In the genomic region with DNA sequence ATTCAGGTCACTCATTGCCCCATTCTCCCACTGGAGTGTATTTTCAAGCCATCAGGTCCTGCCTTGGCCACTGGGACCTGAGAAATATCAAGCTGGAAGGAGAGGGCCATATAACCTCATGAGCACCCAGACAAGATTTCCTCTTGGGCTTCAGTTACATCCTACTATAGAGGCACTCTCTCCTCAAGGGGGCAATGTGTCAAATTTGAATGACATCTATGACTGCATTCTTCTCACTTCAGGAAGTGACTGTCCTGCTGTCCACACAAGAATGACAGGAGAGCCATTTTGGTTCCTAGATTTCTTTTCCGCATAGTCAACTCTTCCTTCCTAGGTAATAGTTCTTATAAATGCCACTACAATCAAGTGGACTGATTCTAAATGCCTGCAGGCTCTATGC, we compare ENCODE assay signal across 19 cellular contexts.
DNase-seq lines count a peak whose midpoint lies in the region; ATAC-seq and TF ChIP-seq lines count a peak whose summit lies in the region.
"Had no signal": no experiment of that assay in that cellular context is flagged by ENCODE, and none has a peak within 500 bp of the region (broad histone marks: within the 10 kb centered on the region; RNA-seq: fewer than 3 reads in every experiment).

No MANE protein-coding gene starts in this region.

- H2BK5ac ChIP-seq in mesendoderm (ENCODE audit: low read length) = no peak overlapping the region

- no peak overlapping the region for H4K5ac ChIP-seq in mesendoderm (ENCODE audit: low read length)

- H3K4me1 ChIP-seq in GM23248 (ENCODE audit: insufficient read depth) (peaks cover 45% of the 10 kb centered on the region), mesendoderm (ENCODE audit: control insufficient read depth, low read depth, low read length) (peaks cover 3% of the 10 kb centered on the region), breast epithelium (no peaks in the 10 kb centered on the region)
- H3K4me1 ChIP-seq: gastrocnemius medialis had no signal

- H3K4me3 ChIP-seq in GM23248 (no peak overlapping the region), mesendoderm (ENCODE audit: low read length) (no peak overlapping the region), breast epithelium (no peak overlapping the region)
- H3K4me3 ChIP-seq: gastrocnemius medialis, PC-9 had no signal

- no peaks in the 10 kb centered on the region for H3K79me2 ChIP-seq in GM23248 (ENCODE audit: insufficient read depth)
- H3K79me2 ChIP-seq in mesendoderm (ENCODE audit: control insufficient read depth, insufficient read depth, low read length) = no peaks in the 10 kb centered on the region

- H3K56ac ChIP-seq in mesendoderm (ENCODE audit: low read length) = no peak overlapping the region

- H2BK120ac ChIP-seq in mesendoderm (ENCODE audit: low read depth, low read length) = no peak overlapping the region

- TF ChIP-seq POLR2A in breast epithelium (IDR thresholded peaks at IDR 0.05) = no peak

- no peak overlapping the region for H2BK15ac ChIP-seq in mesendoderm (replicated peaks; ENCODE audit: low read depth)

- no peaks in the 10 kb centered on the region for H3K27me3 ChIP-seq in GM23248 (replicated peaks; ENCODE audit: insufficient read depth)
- no peaks in the 10 kb centered on the region for H3K27me3 ChIP-seq in mesendoderm (ENCODE audit: insufficient read depth, low read length, poor library complexity)
- no peaks in the 10 kb centered on the region for H3K27me3 ChIP-seq in breast epithelium
- H3K27me3 ChIP-seq: gastrocnemius medialis, neutrophil had no signal

- no peaks in the 10 kb centered on the region for H4K20me1 ChIP-seq in GM23248 (ENCODE audit: insufficient read depth)

- no peak overlapping the region for H4K8ac ChIP-seq in mesendoderm (ENCODE audit: low read depth, low read length)

- H3K9ac ChIP-seq in GM23248 (no peak overlapping the region), mesendoderm (ENCODE audit: low read length) (no peak overlapping the region)

- no peak overlapping the region for H3K18ac ChIP-seq in mesendoderm (ENCODE audit: low read length)

- no peak overlapping the region for H2AFZ ChIP-seq in GM23248
- H2AFZ ChIP-seq: PC-9 had no signal

- TF ChIP-seq CTCF in GM12872 (IDR thresholded peaks at IDR 0.05; ENCODE audit: insufficient read depth, low read depth, low read length) (peak; percentile 20; the same call in 1 of the 3 replicates), breast epithelium (IDR thresholded peaks at IDR 0.05) (no peak)

- H3K27ac ChIP-seq in GM23248 (no peak overlapping the region), mesendoderm (ENCODE audit: low read depth, low read length) (no peak overlapping the region), breast epithelium (no peak overlapping the region)
- H3K27ac ChIP-seq: gastrocnemius medialis, neutrophil, PC-9 had no signal

- no peaks in the 10 kb centered on the region for H3K36me3 ChIP-seq in GM23248 (ENCODE audit: low read depth)
- no peaks in the 10 kb centered on the region for H3K36me3 ChIP-seq in mesendoderm (ENCODE audit: control insufficient read depth, insufficient read depth, low read length)
- no peaks in the 10 kb centered on the region for H3K36me3 ChIP-seq in breast epithelium
- H3K36me3 ChIP-seq: gastrocnemius medialis, neutrophil had no signal

- H3K9me3 ChIP-seq in GM23248 (ENCODE audit: low read depth) (no peaks in the 10 kb centered on the region), breast epithelium (no peaks in the 10 kb centered on the region)
- H3K9me3 ChIP-seq: gastrocnemius medialis, neutrophil had no signal

- intact Hi-C loops in breast epithelium (cut with DNase I; ENCODE audit: low total_unique reads) = no loop called here

- H2AK5ac ChIP-seq in mesendoderm (ENCODE audit: low read length) = no peak overlapping the region

- H3K4me2 ChIP-seq in GM23248 (ENCODE audit: unreplicated experiment) = peak overlapping the region; percentile 76
- H3K4me2 ChIP-seq in mesendoderm (ENCODE audit: low read length) = no peak overlapping the region
- H3K4me2 ChIP-seq: PC-9 had no signal

- no peaks in the 10 kb centered on the region for H3K79me1 ChIP-seq in mesendoderm (ENCODE audit: low read length)

- H3K4ac ChIP-seq in mesendoderm (ENCODE audit: low read depth, low read length) = no peak overlapping the region

- peaks cover 29% of the 10 kb centered on the region for H3F3A ChIP-seq in GM23248 (ENCODE audit: insufficient read depth)

- ATAC-seq in esophagus mucosa (no peak), HG02678 (IDR thresholded peaks at IDR 0.05; ENCODE audit: unreplicated experiment) (no peak)
- ATAC-seq: gastrocnemius medialis had no signal

- no peaks in the 10 kb centered on the region for H3K9me2 ChIP-seq in GM23248 (ENCODE audit: insufficient read depth)

- 100% methylated on average over 1 of the region's 1 CpG for WGBS in GM23248 (ENCODE audit: low coverage in 1 of 2, low lambda C conversion rate in 2 of 2, missing lambda C conversion rate in 2 of 2), 2 experiments
- no CpG with 5 or more reads among the region's 1 CpG for WGBS in mesendoderm (ENCODE audit: extremely low coverage, insufficient coverage, low lambda C conversion rate)

- in situ Hi-C loops in GM23248 (cut with MboI) = no loop called here

- H3K23ac ChIP-seq in mesendoderm (ENCODE audit: low read length) = no peak overlapping the region

- DNase-seq in GM23248 (no peak), NCI-H69 (lab: John Stamatoyannopoulos, UW) (peak; percentile 18), mesendoderm (peak; percentile 63), retina (no peak), breast epithelium (ENCODE audit: low spot score in 2 of 2) (no peak)
- DNase-seq: activated CD4-positive, alpha-beta T cell treated with anti-CD3 and anti-CD28 coated beads for 48 hours; activated T-cell treated with anti-CD3 and anti-CD28 coated beads, Interleukin-2, amount 50 U/mL, for 24 hours; CD4-positive, alpha-beta memory T cell; cerebellar nuclear complex; gastrocnemius medialis; GDM1; mesenchymal stem cell; NCI-H1092 treated with DMSO at 0.1 percent for 48 hours; PC-9; stimulated activated naive CD4-positive, alpha-beta T cell had no signal

Comparison
In these comparisons a context has a peak if more than half of its experiments do, and no peak if none do; other contexts are left out.
1. DNase-seq: peak in NCI-H69 (single experiment) and mesendoderm (single experiment); none in GM23248 (single experiment), retina (single experiment) and breast epithelium (0 of 2).